21 cellular contexts compared by ENCODE assay signal in genomic region chr11:72305077-72305476, GRCh38.
"Had no signal": no experiment of that assay in that cellular context is flagged by ENCODE, and none has a peak within 500 bp of the region (broad histone marks: within the 10 kb centered on the region; RNA-seq: fewer than 3 reads in every experiment).

No MANE protein-coding gene starts in this region.

- DNase-seq: IMR-90, Kasumi-1, MM.1S, NCI-H1417 treated with DMSO at 0.1 percent for 48 hours, NCI-H146, NCI-H1694 treated with DMSO at 0.1 percent for 48 hours, NCI-H1930, NCI-H2081, NCI-H2107, NCI-H345, NCI-H446 treated with DMSO at 0.1 percent for 48 hours, NCI-H510A treated with DMSO at 0.1 percent for 48 hours, NCI-H526, NCI-H82, Right ventricle myocardium superior, RPMI8226, SIG-M5 had no signal

- H3K4me1 ChIP-seq: SJSA1 had no signal

- H3K27me3 ChIP-seq: SJSA1 had no signal

- H3K27ac ChIP-seq: HL-60, KMS-11, SJSA1, SK-N-MC had no signal

- H3K4me3 ChIP-seq: SJSA1, SK-N-MC had no signal

- H3K36me3 ChIP-seq: SJSA1 had no signal

- H3K9me3 ChIP-seq: SJSA1 had no signal
